8 cellular contexts compared by ENCODE assay signal in the genomic region with DNA sequence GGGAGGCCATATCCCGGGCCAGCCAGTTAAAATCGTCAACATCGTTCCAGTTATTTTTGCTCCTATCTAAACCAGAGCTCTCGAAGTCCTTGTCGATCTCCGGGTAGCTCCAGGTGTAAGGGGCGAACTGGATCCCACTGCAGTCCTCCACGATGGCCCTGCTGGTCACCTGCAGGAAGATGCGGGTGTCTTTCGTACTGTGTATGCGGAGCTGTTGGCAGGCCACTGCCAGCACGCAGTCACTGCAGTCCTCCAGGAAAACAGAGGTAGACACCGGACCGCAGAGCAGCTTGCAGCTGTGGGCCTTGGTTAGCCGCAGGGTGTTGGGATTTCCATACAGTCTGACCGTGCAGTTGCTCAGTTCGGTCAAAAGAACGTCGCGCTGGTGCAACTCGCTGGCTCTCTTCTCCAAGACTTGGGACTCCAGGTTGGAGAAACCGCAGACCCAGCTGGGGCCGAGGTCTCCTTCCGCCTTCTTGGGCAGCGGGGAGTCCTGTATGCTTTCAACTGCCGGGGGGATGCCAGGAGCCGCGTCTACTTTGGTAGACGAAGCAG. TPM values are rescaled to one million over a fixed set of nuclear protein-coding genes. Genes with fewer than 3 reads are reported as not detected.
A peak's percentile ranks its signal among the peaks of the same experiment; 100 is the strongest.
DNase-seq lines count a peak whose midpoint lies in the region; ATAC-seq and TF ChIP-seq lines count a peak whose summit lies in the region.

No MANE protein-coding gene starts in this region.

- intact Hi-C loops in left ventricle myocardium inferior (cut with micrococcal nuclease) = no loop called here

- peak overlapping the region; percentile 98 for H3K4me3 Mint-ChIP-seq in activated naive CD4-positive, alpha-beta T cell treated with anti-CD3 and anti-CD28 coated beads, Interleukin-2, amount 50 U/mL, for 24 hours

- peaks cover 5% of the 10 kb centered on the region for H3K9me3 Mint-ChIP-seq in activated naive CD4-positive, alpha-beta T cell treated with anti-CD3 and anti-CD28 coated beads, Interleukin-2, amount 50 U/mL, for 24 hours

- no peaks in the 10 kb centered on the region for H3K36me3 ChIP-seq in left ventricle myocardium inferior

- H3K27me3 Mint-ChIP-seq in activated naive CD4-positive, alpha-beta T cell treated with anti-CD3 and anti-CD28 coated beads, Interleukin-2, amount 50 U/mL, for 24 hours = no peaks in the 10 kb centered on the region

- peaks cover 36% of the 10 kb centered on the region for H3K4me1 Mint-ChIP-seq in activated naive CD4-positive, alpha-beta T cell treated with anti-CD3 and anti-CD28 coated beads, Interleukin-2, amount 50 U/mL, for 24 hours

- H3K4me3 ChIP-seq in left ventricle myocardium inferior (peak overlapping the region; percentile 97), retinal pigment epithelial cell (ENCODE audit: low read length) (peak overlapping the region; percentile 99)

- peak overlapping the region; percentile 93 for H3K27ac ChIP-seq in left ventricle myocardium inferior (replicated peaks)

- no peaks in the 10 kb centered on the region for H3K27me3 ChIP-seq in left ventricle myocardium inferior (ENCODE audit: low read depth)

- DNase-seq in NCI-H2107 treated with DMSO at 0.1 percent for 48 hours (lab: John Stamatoyannopoulos, UW; ENCODE audit: unreplicated experiment) (peak; percentile 12), NCI-H2107 (lab: John Stamatoyannopoulos, UW) (no peak), MV-4-11 (lab: John Stamatoyannopoulos, UW) (peak; percentile 71), left ventricle myocardium inferior (no peak), retinal pigment epithelial cell (ENCODE audit: low read depth) (no peak), NCI-H1048 (lab: John Stamatoyannopoulos, UW) (no peak)

- H3K9me3 ChIP-seq in left ventricle myocardium inferior (replicated peaks) = no peaks in the 10 kb centered on the region

- TF ChIP-seq CTCF in left ventricle myocardium inferior (IDR thresholded peaks at IDR 0.05; ENCODE audit: borderline replicate concordance) (no peak), retinal pigment epithelial cell (conservative IDR thresholded peaks at IDR 0.05; ENCODE audit: low read depth, low read length) (no peak)

- peaks cover 47% of the 10 kb centered on the region for H3K4me1 ChIP-seq in left ventricle myocardium inferior

- H3K36me3 Mint-ChIP-seq in activated naive CD4-positive, alpha-beta T cell treated with anti-CD3 and anti-CD28 coated beads, Interleukin-2, amount 50 U/mL, for 24 hours = peaks cover 9% of the 10 kb centered on the region

- no peak for ATAC-seq in GM21526 (IDR thresholded peaks at IDR 0.05; ENCODE audit: low FRiP score, unreplicated experiment)

- H3K27ac Mint-ChIP-seq in activated naive CD4-positive, alpha-beta T cell treated with anti-CD3 and anti-CD28 coated beads, Interleukin-2, amount 50 U/mL, for 24 hours = peak overlapping the region; percentile 12

RNA-seq across cellular contexts. Expression of gene TBCC, which starts 0.7 kb away (rescaled TPM):
- total RNA-seq in left ventricle myocardium inferior = 12.8 TPM

RNA-seq across cellular contexts. Expression of gene PRPH2, which starts 22.8 kb away (rescaled TPM):
- total RNA-seq in left ventricle myocardium inferior = 0.63 TPM

RNA-seq across cellular contexts. Expression of gene BICRAL, which starts 36.7 kb away (rescaled TPM):
- 12.0 TPM for total RNA-seq in left ventricle myocardium inferior

Comparison
In these comparisons a context has a peak if more than half of its experiments do, and no peak if none do; other contexts are left out.
1. DNase-seq: peak in NCI-H2107 treated with DMSO at 0.1 percent for 48 hours (single experiment) and MV-4-11 (single experiment); none in NCI-H2107 (single experiment), left ventricle myocardium inferior (single experiment), retinal pigment epithelial cell (single experiment) and NCI-H1048 (single experiment).